10 cellular contexts compared by ENCODE assay signal in the genomic region with DNA sequence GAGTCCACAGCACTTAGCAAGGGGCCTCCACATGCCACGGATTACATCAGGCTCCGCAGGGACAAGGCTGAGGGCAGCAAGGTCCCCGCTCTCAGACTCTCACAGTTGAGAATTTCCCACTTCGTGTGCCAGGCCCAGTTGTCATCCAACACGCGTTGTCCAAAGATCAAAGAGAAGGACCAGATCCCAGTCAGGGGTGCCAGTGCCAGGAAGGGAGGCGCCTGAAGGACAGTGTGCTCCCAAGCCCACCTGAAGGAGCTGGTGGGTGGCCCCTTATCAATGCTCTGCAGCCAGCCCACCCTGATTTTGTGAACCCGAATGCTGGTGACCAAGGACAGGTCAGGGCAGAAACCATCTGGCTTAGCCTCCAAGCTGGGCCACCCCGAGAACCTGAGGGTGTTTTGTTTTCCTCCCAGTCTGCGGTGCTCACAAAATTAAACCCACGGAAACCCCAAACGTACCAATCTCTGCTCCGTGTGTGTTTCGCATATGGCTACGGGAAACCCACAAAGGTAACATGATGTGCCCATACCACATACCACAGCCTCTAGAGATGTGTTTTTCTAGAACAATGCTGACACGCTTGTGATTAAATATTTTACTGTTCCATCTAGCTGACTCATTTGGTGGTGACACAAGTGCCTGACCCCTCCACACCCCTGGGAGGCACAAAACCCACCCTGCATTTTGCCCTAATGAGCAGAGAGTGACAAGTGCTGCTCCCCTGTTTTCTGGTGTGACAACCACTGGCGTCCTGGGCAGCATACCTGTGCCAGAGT. TPM values are rescaled to one million over a fixed set of nuclear protein-coding genes. Genes with fewer than 3 reads are reported as not detected.
DNase-seq lines count a peak whose midpoint lies in the region; ATAC-seq and TF ChIP-seq lines count a peak whose summit lies in the region.
"Had no signal": no experiment of that assay in that cellular context is flagged by ENCODE, and none has a peak within 500 bp of the region (broad histone marks: within the 10 kb centered on the region; RNA-seq: fewer than 3 reads in every experiment).

No MANE protein-coding gene starts in this region.

- H4K20me1 ChIP-seq in BLaER1: no peaks in the 10 kb centered on the region

- H3K9ac ChIP-seq in BLaER1: no peak overlapping the region; the same call in 1 of the 2 replicates

- ATAC-seq in mucosa of descending colon (peak; percentile 20), GM21360 (IDR thresholded peaks at IDR 0.05; ENCODE audit: unreplicated experiment) (no peak), GM18870 (IDR thresholded peaks at IDR 0.05; ENCODE audit: unreplicated experiment) (no peak)
- ATAC-seq: K562 had no signal

- H3K9me3 ChIP-seq in BLaER1: no peaks in the 10 kb centered on the region
- H3K9me3 ChIP-seq in mucosa of descending colon: no peaks in the 10 kb centered on the region
- H3K9me3 ChIP-seq: thoracic aorta had no signal

- no peak for TF ChIP-seq CTCF in mucosa of descending colon (IDR thresholded peaks at IDR 0.05)

- no peak overlapping the region for H3K4me3 ChIP-seq in BLaER1
- no peak overlapping the region for H3K4me3 ChIP-seq in mucosa of descending colon
- H3K4me3 ChIP-seq: K562, thoracic aorta had no signal

- peak overlapping the region; percentile 88 for H3K4me2 ChIP-seq in BLaER1

- H3K27ac ChIP-seq in BLaER1: no peak overlapping the region
- H3K27ac ChIP-seq: thoracic aorta had no signal

- intact Hi-C loops in mucosa of descending colon (cut with DNase I, micrococcal nuclease): no loop called here

- no peaks in the 10 kb centered on the region for H3K27me3 ChIP-seq in BLaER1

- peak; percentile 27 for DNase-seq in M059J (ENCODE audit: low read depth)
- DNase-seq in central memory CD4-positive, alpha-beta T cell: peak; percentile 12
- no peak for DNase-seq in mucosa of descending colon
- DNase-seq in occipital lobe (lab: John Stamatoyannopoulos, UW): no peak
- no peak for DNase-seq in stimulated activated CD4-positive, alpha-beta T cell treated with anti-CD3 and anti-CD28 coated beads, Interleukin-1b, Interleukin-23, amount 100 ng/mL, for 48 hours

- H3K4me1 ChIP-seq in BLaER1: peaks cover 77% of the 10 kb centered on the region
- peaks cover 2% of the 10 kb centered on the region for H3K4me1 ChIP-seq in mucosa of descending colon (ENCODE audit: low read depth)

- H3K36me3 ChIP-seq in BLaER1: no peaks in the 10 kb centered on the region
- no peaks in the 10 kb centered on the region for H3K36me3 ChIP-seq in mucosa of descending colon (ENCODE audit: low read depth)
- H3K36me3 ChIP-seq: thoracic aorta had no signal

RNA-seq across cellular contexts. Expression of a gene that starts 24.5 kb away (rescaled TPM):
- total RNA-seq in M059J (2014; rRNA removed; shearing (Covaris generic)): not detected in 2 replicates
- 10 to 100 TPM in 2 of 3 donors, 1 to 10 TPM in 1; 8.0 to 18.1 (median 17.8) TPM for total RNA-seq in mucosa of descending colon
- 2.3 TPM for total RNA-seq in occipital lobe
- total RNA-seq: K562 had no signal

Comparison
In these comparisons a context has a peak if more than half of its experiments do, and no peak if none do; other contexts are left out.
1. DNase-seq: peak in M059J (single experiment) and central memory CD4-positive, alpha-beta T cell (single experiment); none in mucosa of descending colon (0 of 3), occipital lobe (single experiment) and stimulated activated CD4-positive, alpha-beta T cell treated with anti-CD3 and anti-CD28 coated beads, Interleukin-1b, Interleukin-23, amount 100 ng/mL, for 48 hours (single experiment).